Comparison of ENCODE assay signal across 14 cellular contexts in the genomic region with DNA sequence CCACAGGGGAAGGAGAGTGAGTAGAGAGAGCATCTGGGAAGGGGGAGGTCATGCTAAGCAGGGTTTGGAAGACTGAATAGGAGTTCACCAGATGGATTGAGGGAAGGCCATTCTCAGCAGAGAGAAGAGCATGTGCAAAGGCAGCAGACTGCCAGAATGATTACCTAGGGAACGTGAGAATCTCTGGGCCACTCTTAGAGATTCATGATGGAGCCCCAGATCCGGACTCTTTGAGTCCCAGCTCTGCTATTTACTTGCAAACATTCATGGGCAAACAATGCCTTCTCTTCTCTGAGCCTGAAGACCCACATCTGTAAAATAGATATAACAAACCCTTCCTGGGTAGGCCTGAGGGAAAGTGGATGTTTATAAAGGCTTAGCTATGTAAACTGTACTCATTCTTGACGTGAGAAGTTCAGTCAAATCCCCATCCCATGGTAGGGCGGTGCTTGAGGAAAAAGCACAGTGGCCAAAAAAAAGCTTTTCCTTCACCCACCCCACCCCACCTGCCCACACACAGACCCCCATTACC. TPM values are rescaled to one million over a fixed set of nuclear protein-coding genes. Genes with fewer than 3 reads are reported as not detected.
DNase-seq lines count a peak whose midpoint lies in the region; ATAC-seq and TF ChIP-seq lines count a peak whose summit lies in the region.
"Had no signal": no experiment of that assay in that cellular context is flagged by ENCODE, and none has a peak within 500 bp of the region (broad histone marks: within the 10 kb centered on the region; RNA-seq: fewer than 3 reads in every experiment).

No MANE protein-coding gene starts in this region.

- no peaks in the 10 kb centered on the region for H3K27me3 ChIP-seq in mesendoderm (ENCODE audit: insufficient read depth, low read length, poor library complexity)
- no peaks in the 10 kb centered on the region for H3K27me3 ChIP-seq in thoracic aorta (replicated peaks; ENCODE audit: insufficient read depth)
- H3K27me3 ChIP-seq in colonic mucosa = no peaks in the 10 kb centered on the region
- H3K27me3 ChIP-seq in GM23248 (replicated peaks; ENCODE audit: insufficient read depth) = no peaks in the 10 kb centered on the region
- H3K27me3 ChIP-seq: adrenal gland, thyroid gland had no signal

- TF ChIP-seq CTCF in thoracic aorta (IDR thresholded peaks at IDR 0.05) (no peak), colonic mucosa (IDR thresholded peaks at IDR 0.05) (no peak)

- no peak overlapping the region for H3K23ac ChIP-seq in mesendoderm (ENCODE audit: low read length)

- peak overlapping the region; percentile 92 for H3K4me3 Mint-ChIP-seq in activated T-helper 17 cell treated with anti-CD3 and anti-CD28 coated beads, Interleukin-2, amount 50 U/mL, for 72 hours

- in situ Hi-C loops in GM23248 (cut with MboI) = no loop called here

- H3K4me2 ChIP-seq in mesendoderm (ENCODE audit: low read length) (no peak overlapping the region), GM23248 (ENCODE audit: unreplicated experiment) (no peak overlapping the region)

- H3K4me3 ChIP-seq in mesendoderm (ENCODE audit: low read length) = no peak overlapping the region
- no peak overlapping the region for H3K4me3 ChIP-seq in thoracic aorta
- no peak overlapping the region for H3K4me3 ChIP-seq in colonic mucosa
- no peak overlapping the region for H3K4me3 ChIP-seq in GM23248
- H3K4me3 ChIP-seq: adrenal gland, thyroid gland had no signal

- peaks cover 3% of the 10 kb centered on the region for H3K79me1 ChIP-seq in mesendoderm (ENCODE audit: low read length)

- H4K8ac ChIP-seq in mesendoderm (ENCODE audit: low read depth, low read length) = no peak overlapping the region

- intact Hi-C loops in colonic mucosa (cut with DNase I) = no loop called here

- H3K27ac Mint-ChIP-seq in activated T-helper 17 cell treated with anti-CD3 and anti-CD28 coated beads, Interleukin-2, amount 50 U/mL, for 72 hours = peak overlapping the region; percentile 33
- H3K27ac Mint-ChIP-seq: effector memory CD8-positive, alpha-beta T cell had no signal

- peaks cover 24% of the 10 kb centered on the region for H3K36me3 Mint-ChIP-seq in activated T-helper 17 cell treated with anti-CD3 and anti-CD28 coated beads, Interleukin-2, amount 50 U/mL, for 72 hours (ENCODE audit: low read depth)

- ATAC-seq in activated T-helper 17 cell treated with anti-CD3 and anti-CD28 coated beads, Interleukin-2, amount 50 U/mL, for 72 hours (replicated peaks) = no peak
- ATAC-seq in thoracic aorta (ENCODE audit: insufficient number of reproducible peaks, low FRiP score, low read depth) = no peak
- ATAC-seq in HG02884 (IDR thresholded peaks at IDR 0.05; ENCODE audit: unreplicated experiment) = no peak
- ATAC-seq: effector memory CD8-positive, alpha-beta T cell had no signal

- H3K9me2 ChIP-seq in GM23248 (ENCODE audit: insufficient read depth) = no peaks in the 10 kb centered on the region

- DNase-seq in NCI-H510A treated with DMSO at 0.1 percent for 48 hours (lab: John Stamatoyannopoulos, UW) (peak; percentile 92), NCI-H510A (lab: John Stamatoyannopoulos, UW) (no peak), mesendoderm (no peak), thoracic aorta (ENCODE audit: low spot score) (no peak), colonic mucosa (no peak), GM23248 (no peak)
- DNase-seq: 8988T; adrenal gland; effector memory CD8-positive, alpha-beta T cell; NCI-H2029 treated with DMSO at 0.1 percent for 48 hours; WERI-Rb-1 had no signal

- H3K18ac ChIP-seq in mesendoderm (ENCODE audit: low read length) = peak overlapping the region; percentile 85

- no peak overlapping the region for H2AFZ ChIP-seq in GM23248

- peaks cover 17% of the 10 kb centered on the region for H3K4me1 Mint-ChIP-seq in activated T-helper 17 cell treated with anti-CD3 and anti-CD28 coated beads, Interleukin-2, amount 50 U/mL, for 72 hours

- H4K20me1 ChIP-seq in GM23248 (ENCODE audit: insufficient read depth) = no peaks in the 10 kb centered on the region

- H3K36me3 ChIP-seq in mesendoderm (ENCODE audit: control insufficient read depth, insufficient read depth, low read length) (no peaks in the 10 kb centered on the region), thoracic aorta (no peaks in the 10 kb centered on the region), colonic mucosa (no peaks in the 10 kb centered on the region), GM23248 (ENCODE audit: low read depth) (0 out of 2 replicates have a peak, but pooled peaks cover 4% of the 10 kb centered on the region)
- H3K36me3 ChIP-seq: adrenal gland, thyroid gland had no signal

- no peak overlapping the region for H2BK15ac ChIP-seq in mesendoderm (replicated peaks; ENCODE audit: low read depth)

- H3K79me2 ChIP-seq in mesendoderm (ENCODE audit: control insufficient read depth, insufficient read depth, low read length) (peaks cover 23% of the 10 kb centered on the region), GM23248 (ENCODE audit: insufficient read depth) (peaks cover 13% of the 10 kb centered on the region)

- peak overlapping the region; percentile 79 for H3K4ac ChIP-seq in mesendoderm (ENCODE audit: low read depth, low read length)

- no peak overlapping the region for H4K5ac ChIP-seq in mesendoderm (ENCODE audit: low read length)

- WGBS in mesendoderm (ENCODE audit: extremely low coverage, insufficient coverage, low lambda C conversion rate) = no CpG with 5 or more reads among the region's 4 CpGs
- WGBS in GM23248 (ENCODE audit: low coverage in 1 of 2, low lambda C conversion rate in 2 of 2, missing lambda C conversion rate in 2 of 2), 2 experiments = 88 to 90% methylated on average over 4 of the region's 4 CpGs

- H2AK5ac ChIP-seq in mesendoderm (ENCODE audit: low read length) = peak overlapping the region; percentile 31

- H2BK5ac ChIP-seq in mesendoderm (ENCODE audit: low read length) = peak overlapping the region; percentile 12

- H3K9ac ChIP-seq in mesendoderm (ENCODE audit: low read length) = no peak overlapping the region
- H3K9ac ChIP-seq in colonic mucosa (ENCODE audit: low read depth in 2 of 2, low read length in 2 of 2) = no peak overlapping the region
- H3K9ac ChIP-seq in GM23248 = no peak overlapping the region

- H2BK120ac ChIP-seq in mesendoderm (ENCODE audit: low read depth, low read length) = no peak overlapping the region

- peaks cover 5% of the 10 kb centered on the region for H3K27me3 Mint-ChIP-seq in activated T-helper 17 cell treated with anti-CD3 and anti-CD28 coated beads, Interleukin-2, amount 50 U/mL, for 72 hours
- H3K27me3 Mint-ChIP-seq: effector memory CD8-positive, alpha-beta T cell had no signal

- H3K4me1 ChIP-seq in mesendoderm (ENCODE audit: control insufficient read depth, low read depth, low read length) (peaks cover 18% of the 10 kb centered on the region), thoracic aorta (ENCODE audit: control insufficient read depth in 1 of 2, low read depth in 2 of 2) (peaks cover 19 to 58% of the 10 kb centered on the region in 2 donors), colonic mucosa (no peaks in the 10 kb centered on the region), GM23248 (ENCODE audit: insufficient read depth) (peaks cover 26% of the 10 kb centered on the region)

- H3K56ac ChIP-seq in mesendoderm (ENCODE audit: low read length) = peak overlapping the region; percentile 18

- H3K27ac ChIP-seq in mesendoderm (ENCODE audit: low read depth, low read length) = peak overlapping the region; percentile 75
- H3K27ac ChIP-seq in thoracic aorta = peak overlapping the region; percentile 86 to 93
- H3K27ac ChIP-seq in colonic mucosa = no peak overlapping the region
- no peak overlapping the region for H3K27ac ChIP-seq in GM23248
- H3K27ac ChIP-seq: adrenal gland, thyroid gland, WERI-Rb-1 had no signal

- peaks cover 7% of the 10 kb centered on the region; the same call in 1 of the 2 replicates for H3F3A ChIP-seq in GM23248 (ENCODE audit: insufficient read depth)

- no peaks in the 10 kb centered on the region for H3K9me3 Mint-ChIP-seq in activated T-helper 17 cell treated with anti-CD3 and anti-CD28 coated beads, Interleukin-2, amount 50 U/mL, for 72 hours
- H3K9me3 Mint-ChIP-seq: effector memory CD8-positive, alpha-beta T cell had no signal

- no peaks in the 10 kb centered on the region for H3K9me3 ChIP-seq in thoracic aorta
- no peaks in the 10 kb centered on the region for H3K9me3 ChIP-seq in colonic mucosa
- no peaks in the 10 kb centered on the region for H3K9me3 ChIP-seq in GM23248 (ENCODE audit: low read depth)
- H3K9me3 ChIP-seq: adrenal gland, thyroid gland had no signal

RNA-seq across cellular contexts. Expression of a gene that starts 3.0 kb away (rescaled TPM):
- total RNA-seq in activated T-helper 17 cell treated with anti-CD3 and anti-CD28 coated beads, Interleukin-2, amount 50 U/mL, for 72 hours = 100 to 1,000 TPM; 217 to 280 TPM
- 253 TPM for polyA plus RNA-seq in mesendoderm (2013, experiment 1 of 2)
- 262 TPM for polyA plus RNA-seq in mesendoderm (2013, experiment 2 of 2)
- total RNA-seq in thoracic aorta = 100 to 1,000 TPM; 119 to 147 TPM
- 100 to 1,000 TPM in 1 of 2 donors, 10 to 100 TPM in 1; 71.6 to 150 TPM for total RNA-seq in colonic mucosa
- total RNA-seq in GM23248 (2014; rRNA removed; shearing (Covaris generic)) = 315 and 361 TPM in 2 replicates
- 142 and 143 TPM in 2 replicates for polyA plus RNA-seq in GM23248 (2016; fragmentation: Nextera tagmentation; extraction: Ambion mirVana)

Comparison
In these comparisons a context has a peak if more than half of its experiments do, and no peak if none do; other contexts are left out.
1. H3K27ac ChIP-seq: peak in mesendoderm (single experiment) and thoracic aorta (2 of 2); none in colonic mucosa (single experiment) and GM23248 (single experiment).